15 cellular contexts compared by ENCODE assay signal in the genomic region with DNA sequence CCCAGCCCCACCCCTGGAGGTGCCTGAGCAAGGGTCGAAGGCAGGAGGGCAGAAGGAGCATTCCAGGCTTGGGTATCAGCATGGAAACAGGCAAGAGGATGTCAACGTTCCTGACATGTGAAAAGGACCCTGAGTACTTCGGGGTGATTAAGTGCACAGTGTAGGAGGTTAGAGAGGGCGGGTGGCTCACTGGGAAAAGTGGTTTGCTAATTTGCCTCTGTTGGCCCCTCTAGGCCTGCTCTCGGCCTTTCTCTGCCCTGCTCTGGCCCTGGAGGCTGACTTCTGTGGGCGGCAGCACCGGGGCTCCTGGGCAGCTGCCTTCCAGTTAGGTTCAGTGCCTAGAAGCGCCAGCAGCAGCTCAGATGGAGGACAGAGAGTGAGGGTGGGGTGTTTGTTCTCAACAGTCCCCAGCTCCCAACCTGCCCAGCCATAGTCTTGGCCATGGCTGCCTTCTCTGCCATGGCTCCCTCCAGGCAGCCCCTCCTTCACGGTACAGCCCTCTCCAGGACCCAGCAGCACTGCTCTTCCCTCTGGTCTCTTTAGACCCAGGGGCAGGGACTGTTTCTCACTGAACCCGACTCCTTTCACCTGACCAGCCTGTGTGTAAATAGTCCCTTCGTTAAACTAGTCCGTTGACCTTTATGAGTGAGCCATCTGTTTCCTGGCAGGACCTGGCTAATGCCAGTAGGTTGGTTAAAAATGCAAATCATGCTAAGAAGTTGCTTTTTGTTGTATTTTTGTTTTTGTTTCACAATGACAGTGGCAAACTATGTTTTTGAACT.
DNase-seq lines count a peak whose midpoint lies in the region; ATAC-seq, FAIRE-seq and TF ChIP-seq lines count a peak whose summit lies in the region.
"Had no signal": no experiment of that assay in that cellular context is flagged by ENCODE, and none has a peak within 500 bp of the region (broad histone marks: within the 10 kb centered on the region; RNA-seq: fewer than 3 reads in every experiment).

No MANE protein-coding gene starts in this region.

- ATAC-seq in SK-N-SH treated with all-trans-retinoic acid at 6 μM for 48 hours = peak; percentile 44
- no peak for ATAC-seq in naive thymus-derived CD8-positive, alpha-beta T cell
- ATAC-seq: T-helper 17 cell had no signal

- CTCF ChIA-PET in HEK293 (lab: Yijun Ruan, JAX) = no interaction called here

- no peaks in the 10 kb centered on the region for H3K9me3 ChIP-seq in HEK293 (ENCODE audit: control insufficient read depth, insufficient read depth, low read depth, low read length)
- H3K9me3 ChIP-seq: psoas muscle, uterus had no signal

- H3K27ac ChIP-seq in HEK293 (ENCODE audit: extremely low read depth, low read depth, low read length) = no peak overlapping the region
- H3K27ac ChIP-seq: PC-9, psoas muscle, uterus had no signal

- DNase-seq in DMS53 treated with DMSO at 0.1 percent for 48 hours (lab: John Stamatoyannopoulos, UW; ENCODE audit: unreplicated experiment) = peak; percentile 10
- DNase-seq in nephron progenitor cell = no peak
- DNase-seq in stimulated activated naive CD4-positive, alpha-beta T cell (lab: John Stamatoyannopoulos, UW) = no peak
- no peak for DNase-seq in RCC 7860 (ENCODE audit: low spot score)
- no peak for DNase-seq in OCI-M1 (lab: John Stamatoyannopoulos, UW)
- no peak for DNase-seq in naive thymus-derived CD8-positive, alpha-beta T cell
- DNase-seq: activated CD4-positive, alpha-beta T cell treated with anti-CD3 and anti-CD28 coated beads, Interleukin-2, amount 10 ng/mL, durations not matched to agents 7 days and 5 days; foreskin fibroblast; PC-9; psoas muscle; T-helper 17 cell; uterus had no signal

- POLR2A ChIA-PET in HEK293 (lab: Yijun Ruan, JAX) = no interaction called here
- POLR2A ChIA-PET in naive thymus-derived CD8-positive, alpha-beta T cell (lab: Charles Lee) = no interaction called here

- peak overlapping the region; percentile 78 for H3K27ac Mint-ChIP-seq in nephron progenitor cell
- no peak overlapping the region for H3K27ac Mint-ChIP-seq in naive thymus-derived CD8-positive, alpha-beta T cell
- H3K27ac Mint-ChIP-seq: activated CD4-positive, alpha-beta T cell treated with anti-CD3 and anti-CD28 coated beads, Interleukin-2, amount 10 ng/mL, durations not matched to agents 7 days and 5 days; T-helper 17 cell had no signal

- H3K4me1 ChIP-seq in HEK293 (ENCODE audit: control insufficient read depth, insufficient read depth, low read length) = no peaks in the 10 kb centered on the region

- no peaks in the 10 kb centered on the region for H3K9me3 Mint-ChIP-seq in nephron progenitor cell
- no peaks in the 10 kb centered on the region for H3K9me3 Mint-ChIP-seq in naive thymus-derived CD8-positive, alpha-beta T cell
- H3K9me3 Mint-ChIP-seq: activated CD4-positive, alpha-beta T cell treated with anti-CD3 and anti-CD28 coated beads, Interleukin-2, amount 10 ng/mL, durations not matched to agents 7 days and 5 days had no signal

- H3K36me3 ChIP-seq in HEK293 (ENCODE audit: control insufficient read depth in 2 of 2, insufficient read depth in 1 of 2, low read length in 2 of 2) = no peaks in the 10 kb centered on the region
- H3K36me3 ChIP-seq: uterus had no signal

- no peak for TF ChIP-seq CTCF in HEK293 (tag by site-specific recombination; IDR thresholded peaks at IDR 0.05)
- no peak for TF ChIP-seq CTCF in nephron progenitor cell (IDR thresholded peaks at IDR 0.05)

- no peaks in the 10 kb centered on the region for H3K27me3 Mint-ChIP-seq in nephron progenitor cell (ENCODE audit: low read depth, poor library complexity)
- peaks cover 18 to 69% (median 26%) of the 10 kb centered on the region in 5 donors for H3K27me3 Mint-ChIP-seq in naive thymus-derived CD8-positive, alpha-beta T cell

- H3K4me3 ChIP-seq in HEK293 (ENCODE audit: low read depth, low read length) = no peak overlapping the region
- H3K4me3 ChIP-seq: PC-9, psoas muscle, uterus had no signal

- no peak overlapping the region for H3K4me3 Mint-ChIP-seq in nephron progenitor cell
- H3K4me3 Mint-ChIP-seq in naive thymus-derived CD8-positive, alpha-beta T cell = no peak overlapping the region
- H3K4me3 Mint-ChIP-seq: activated CD4-positive, alpha-beta T cell treated with anti-CD3 and anti-CD28 coated beads, Interleukin-2, amount 10 ng/mL, durations not matched to agents 7 days and 5 days; T-helper 17 cell had no signal

- no peak for FAIRE-seq in RCC 7860 (lab: Jason Lieb, UNC)
- FAIRE-seq: GM12891 had no signal

- peaks cover 18% of the 10 kb centered on the region for H3K4me1 Mint-ChIP-seq in nephron progenitor cell
- H3K4me1 Mint-ChIP-seq in naive thymus-derived CD8-positive, alpha-beta T cell = no peaks in the 10 kb centered on the region
- H3K4me1 Mint-ChIP-seq: activated CD4-positive, alpha-beta T cell treated with anti-CD3 and anti-CD28 coated beads, Interleukin-2, amount 10 ng/mL, durations not matched to agents 7 days and 5 days had no signal

- no peaks in the 10 kb centered on the region for H3K36me3 Mint-ChIP-seq in nephron progenitor cell (ENCODE audit: low read depth)
- H3K36me3 Mint-ChIP-seq in naive thymus-derived CD8-positive, alpha-beta T cell = no peaks in the 10 kb centered on the region

TF ChIP-seq in HEK293, 187 proteins besides CTCF, POLR2A, EP300 and RAD21:
- no peak for TF ChIP-seq ZNF311 (tag by site-specific recombination; IDR thresholded peaks at IDR 0.05; ENCODE audit: borderline replicate concordance)
- no peak for TF ChIP-seq ZNF529 (tag by site-specific recombination; IDR thresholded peaks at IDR 0.05; ENCODE audit: insufficient replicate concordance)
- TF ChIP-seq ZFHX2 (tag by site-specific recombination; conservative IDR thresholded peaks at IDR 0.05) = peak; percentile 69
- TF ChIP-seq EGR2 (tag by site-specific recombination; IDR thresholded peaks at IDR 0.05; ENCODE audit: low read depth) = peak; percentile 36; the same call in 1 of the 2 replicates

TF ChIP-seq in SK-N-SH treated with all-trans-retinoic acid at 6 μM for 48 hours, 23 proteins besides CTCF, POLR2A, EP300 and RAD21 (continues in another document):
- TF ChIP-seq TOX (CRISPR knock-in tag; IDR thresholded peaks at IDR 0.05; ENCODE audit: borderline replicate concordance) (no peak), ZNF70 (CRISPR knock-in tag; IDR thresholded peaks at IDR 0.05) (no peak), ZFP3 (CRISPR knock-in tag; IDR thresholded peaks at IDR 0.05) (no peak), TCF4 (CRISPR knock-in tag; IDR thresholded peaks at IDR 0.05; ENCODE audit: borderline replicate concordance) (no peak), ZFP30 (CRISPR knock-in tag; IDR thresholded peaks at IDR 0.05) (no peak), ZNF8 (CRISPR knock-in tag; IDR thresholded peaks at IDR 0.05) (no peak), SNAI2 (CRISPR knock-in tag; IDR thresholded peaks at IDR 0.05) (no peak)
- TF ChIP-seq, protein P1, sequence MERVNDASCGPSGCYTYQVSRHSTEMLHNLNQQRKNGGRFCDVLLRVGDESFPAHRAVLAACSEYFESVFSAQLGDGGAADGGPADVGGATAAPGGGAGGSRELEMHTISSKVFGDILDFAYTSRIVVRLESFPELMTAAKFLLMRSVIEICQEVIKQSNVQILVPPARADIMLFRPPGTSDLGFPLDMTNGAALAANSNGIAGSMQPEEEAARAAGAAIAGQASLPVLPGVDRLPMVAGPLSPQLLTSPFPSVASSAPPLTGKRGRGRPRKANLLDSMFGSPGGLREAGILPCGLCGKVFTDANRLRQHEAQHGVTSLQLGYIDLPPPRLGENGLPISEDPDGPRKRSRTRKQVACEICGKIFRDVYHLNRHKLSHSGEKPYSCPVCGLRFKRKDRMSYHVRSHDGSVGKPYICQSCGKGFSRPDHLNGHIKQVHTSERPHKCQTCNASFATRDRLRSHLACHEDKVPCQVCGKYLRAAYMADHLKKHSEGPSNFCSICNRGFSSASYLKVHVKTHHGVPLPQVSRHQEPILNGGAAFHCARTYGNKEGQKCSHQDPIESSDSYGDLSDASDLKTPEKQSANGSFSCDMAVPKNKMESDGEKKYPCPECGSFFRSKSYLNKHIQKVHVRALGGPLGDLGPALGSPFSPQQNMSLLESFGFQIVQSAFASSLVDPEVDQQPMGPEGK (CRISPR knock-in tag; IDR thresholded peaks at IDR 0.05; ENCODE audit: borderline replicate concordance) = no peak
- TF ChIP-seq, protein P2, sequence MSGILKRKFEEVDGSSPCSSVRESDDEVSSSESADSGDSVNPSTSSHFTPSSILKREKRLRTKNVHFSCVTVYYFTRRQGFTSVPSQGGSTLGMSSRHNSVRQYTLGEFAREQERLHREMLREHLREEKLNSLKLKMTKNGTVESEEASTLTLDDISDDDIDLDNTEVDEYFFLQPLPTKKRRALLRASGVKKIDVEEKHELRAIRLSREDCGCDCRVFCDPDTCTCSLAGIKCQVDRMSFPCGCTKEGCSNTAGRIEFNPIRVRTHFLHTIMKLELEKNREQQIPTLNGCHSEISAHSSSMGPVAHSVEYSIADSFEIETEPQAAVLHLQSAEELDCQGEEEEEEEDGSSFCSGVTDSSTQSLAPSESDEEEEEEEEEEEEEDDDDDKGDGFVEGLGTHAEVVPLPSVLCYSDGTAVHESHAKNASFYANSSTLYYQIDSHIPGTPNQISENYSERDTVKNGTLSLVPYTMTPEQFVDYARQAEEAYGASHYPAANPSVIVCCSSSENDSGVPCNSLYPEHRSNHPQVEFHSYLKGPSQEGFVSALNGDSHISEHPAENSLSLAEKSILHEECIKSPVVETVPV (CRISPR knock-in tag; IDR thresholded peaks at IDR 0.05) = no peak
- TF ChIP-seq, protein P3, sequence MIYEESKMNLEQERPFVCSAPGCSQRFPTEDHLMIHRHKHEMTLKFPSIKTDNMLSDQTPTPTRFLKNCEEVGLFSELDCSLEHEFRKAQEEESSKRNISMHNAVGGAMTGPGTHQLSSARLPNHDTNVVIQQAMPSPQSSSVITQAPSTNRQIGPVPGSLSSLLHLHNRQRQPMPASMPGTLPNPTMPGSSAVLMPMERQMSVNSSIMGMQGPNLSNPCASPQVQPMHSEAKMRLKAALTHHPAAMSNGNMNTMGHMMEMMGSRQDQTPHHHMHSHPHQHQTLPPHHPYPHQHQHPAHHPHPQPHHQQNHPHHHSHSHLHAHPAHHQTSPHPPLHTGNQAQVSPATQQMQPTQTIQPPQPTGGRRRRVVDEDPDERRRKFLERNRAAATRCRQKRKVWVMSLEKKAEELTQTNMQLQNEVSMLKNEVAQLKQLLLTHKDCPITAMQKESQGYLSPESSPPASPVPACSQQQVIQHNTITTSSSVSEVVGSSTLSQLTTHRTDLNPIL (CRISPR knock-in tag; IDR thresholded peaks at IDR 0.05; ENCODE audit: low read depth) = no peak
